ENCODE assay signal across 33 cellular contexts in genomic region chr18:45285251-45285650, GRCh38.
DNase-seq lines count a peak whose midpoint lies in the region; ATAC-seq and TF ChIP-seq lines count a peak whose summit lies in the region.
"Had no signal": no experiment of that assay in that cellular context is flagged by ENCODE, and none has a peak within 500 bp of the region (broad histone marks: within the 10 kb centered on the region; RNA-seq: fewer than 3 reads in every experiment).

No MANE protein-coding gene starts in this region.

- H3K9ac ChIP-seq in trophoblast cell (ENCODE audit: low read length): no peak overlapping the region
- H3K9ac ChIP-seq: BLaER1; BLaER1 treated with 17β-estradiol and CSF1 and Interleukin-3, amounts not matched to agents 10 nM and 100 nM had no signal

- H3K18ac ChIP-seq in trophoblast cell (ENCODE audit: low read length): no peak overlapping the region

- H2BK12ac ChIP-seq in trophoblast cell (ENCODE audit: low read length): no peak overlapping the region

- no peak overlapping the region for H2BK120ac ChIP-seq in trophoblast cell (ENCODE audit: insufficient read depth, low read length, poor library complexity)

- H3K27me3 ChIP-seq in trophoblast cell (ENCODE audit: insufficient read depth, low read length) (no peaks in the 10 kb centered on the region), psoas muscle (ENCODE audit: insufficient read depth in 3 of 3, low read length in 2 of 3) (no peaks in the 10 kb centered on the region), gastrocnemius medialis (no peaks in the 10 kb centered on the region)
- H3K27me3 ChIP-seq: BE2C; BLaER1; BLaER1 treated with 17β-estradiol and CSF1 and Interleukin-3, amounts not matched to agents 10 nM and 100 nM had no signal

- in situ Hi-C loops in gastrocnemius medialis (cut with MboI; ENCODE audit: low sequenced_read_pairs in 4 of 4): no loop called here

- TF ChIP-seq POLR2A in gastrocnemius medialis (IDR thresholded peaks at IDR 0.05): no peak

- H3K36me3 ChIP-seq in trophoblast cell (ENCODE audit: control insufficient read depth in 1 of 2, insufficient read depth in 2 of 2, low read length in 2 of 2) (no peaks in the 10 kb centered on the region), psoas muscle (ENCODE audit: insufficient read depth in 1 of 2, low read depth in 1 of 2) (no peaks in the 10 kb centered on the region), gastrocnemius medialis (no peaks in the 10 kb centered on the region)
- H3K36me3 ChIP-seq: BE2C; BLaER1; BLaER1 treated with 17β-estradiol and CSF1 and Interleukin-3, amounts not matched to agents 10 nM and 100 nM had no signal

- DNase-seq in trophoblast cell (peak; percentile 51 to 62), psoas muscle (no peak), gastrocnemius medialis (peak; percentile 11 to 52), NCI-H128 (lab: John Stamatoyannopoulos, UW; ENCODE audit: unreplicated experiment) (no peak)
- DNase-seq in stimulated activated effector memory CD8-positive, alpha-beta T cell treated with anti-CD3 and anti-CD28 coated beads, Interleukin-12 subunit alpha, Interleukin-12 subunit beta, amount 100 ng/mL, for 72 hours (ENCODE audit: low spot score in 2 of 2): no peak
- DNase-seq: 8988T; ACHN; AML-193; BE2C; C1 segment of cervical spinal cord; Caco-2; Calu3; CD4-positive, alpha-beta memory T cell; CD4-positive, alpha-beta T cell; CD4-positive, CD25-positive, alpha-beta regulatory T cell; CD8-positive, alpha-beta memory T cell; CD8-positive, alpha-beta T cell; COR-L47; DMS 273 treated with DMSO at 0.1 percent for 48 hours; DMS153; DMS53; DMS79; DMS79 treated with DMSO at 0.1 percent for 48 hours; DND-41; EL had no signal

- H3K4ac ChIP-seq in trophoblast cell (ENCODE audit: low read depth, low read length): no peak overlapping the region

- no peak overlapping the region for H3K23ac ChIP-seq in trophoblast cell (ENCODE audit: low read length)

- intact Hi-C loops in psoas muscle (cut with DNase I): no loop called here
- intact Hi-C loops in gastrocnemius medialis (cut with DNase I; ENCODE audit: low total_unique reads): no loop called here

- H4K8ac ChIP-seq in trophoblast cell (ENCODE audit: low read depth, low read length): no peak overlapping the region

- no peaks in the 10 kb centered on the region for H3K4me1 Mint-ChIP-seq in stimulated activated effector memory CD8-positive, alpha-beta T cell treated with anti-CD3 and anti-CD28 coated beads, Interleukin-12 subunit alpha, Interleukin-12 subunit beta, amount 100 ng/mL, for 72 hours
- H3K4me1 Mint-ChIP-seq: CD4-positive, alpha-beta memory T cell; CD4-positive, CD25-positive, alpha-beta regulatory T cell; CD8-positive, alpha-beta memory T cell had no signal

- H3K27ac ChIP-seq in trophoblast cell (ENCODE audit: low read depth, low read length) (no peak overlapping the region), psoas muscle (no peak overlapping the region), gastrocnemius medialis (no peak overlapping the region)
- H3K27ac ChIP-seq: 22Rv1; A549; BLaER1; BLaER1 treated with 17β-estradiol and CSF1 and Interleukin-3, amounts not matched to agents 10 nM and 100 nM; C4-2B had no signal

- H3K4me3 Mint-ChIP-seq in stimulated activated effector memory CD8-positive, alpha-beta T cell treated with anti-CD3 and anti-CD28 coated beads, Interleukin-12 subunit alpha, Interleukin-12 subunit beta, amount 100 ng/mL, for 72 hours: no peak overlapping the region
- H3K4me3 Mint-ChIP-seq: B cell; CD14-positive monocyte; CD4-positive, alpha-beta memory T cell; CD4-positive, alpha-beta T cell; CD4-positive, CD25-positive, alpha-beta regulatory T cell; CD8-positive, alpha-beta memory T cell; CD8-positive, alpha-beta T cell had no signal

- no peak overlapping the region for H3K14ac ChIP-seq in trophoblast cell (ENCODE audit: low read length)

- H3K79me1 ChIP-seq in trophoblast cell (ENCODE audit: low read length): no peaks in the 10 kb centered on the region

- no peak overlapping the region for H2AFZ ChIP-seq in trophoblast cell (ENCODE audit: insufficient read depth, low read length, poor library complexity)

- H3K79me2 ChIP-seq in trophoblast cell (ENCODE audit: control insufficient read depth, insufficient read depth, low read length, poor library complexity): no peaks in the 10 kb centered on the region

- no peak overlapping the region for H4K91ac ChIP-seq in trophoblast cell (ENCODE audit: low read depth, low read length)

- peaks cover 2% of the 10 kb centered on the region for H3K9me3 ChIP-seq in trophoblast cell (ENCODE audit: insufficient read depth, low read depth, low read length)
- no peaks in the 10 kb centered on the region for H3K9me3 ChIP-seq in psoas muscle
- no peaks in the 10 kb centered on the region for H3K9me3 ChIP-seq in gastrocnemius medialis
- H3K9me3 ChIP-seq: A549, BE2C, BLaER1, Caco-2 had no signal

- TF ChIP-seq CTCF in psoas muscle (IDR thresholded peaks at IDR 0.05) (no peak), gastrocnemius medialis (IDR thresholded peaks at IDR 0.05 in 4 of 5, conservative IDR thresholded peaks at IDR 0.05 in 1 of 5) (no peak)

- no peak overlapping the region for H4K12ac ChIP-seq in trophoblast cell (ENCODE audit: low read depth, low read length)

- H3K36me3 Mint-ChIP-seq in stimulated activated effector memory CD8-positive, alpha-beta T cell treated with anti-CD3 and anti-CD28 coated beads, Interleukin-12 subunit alpha, Interleukin-12 subunit beta, amount 100 ng/mL, for 72 hours: no peaks in the 10 kb centered on the region
- H3K36me3 Mint-ChIP-seq: CD14-positive monocyte; CD4-positive, alpha-beta memory T cell; CD4-positive, CD25-positive, alpha-beta regulatory T cell; CD8-positive, alpha-beta memory T cell; CD8-positive, alpha-beta T cell had no signal

- ATAC-seq in psoas muscle (peak; percentile 51 to 88 (median 70)), gastrocnemius medialis (peak; percentile 80 to 89), GM21390 (IDR thresholded peaks at IDR 0.05; ENCODE audit: unreplicated experiment) (no peak)
- no peak for ATAC-seq in stimulated activated effector memory CD8-positive, alpha-beta T cell treated with anti-CD3 and anti-CD28 coated beads, Interleukin-12 subunit alpha, Interleukin-12 subunit beta, amount 100 ng/mL, for 72 hours
- ATAC-seq: A549; CD8-positive, alpha-beta T cell had no signal

- WGBS in trophoblast cell (ENCODE audit: extremely low coverage, insufficient coverage, insufficient read length): no CpG with 5 or more reads among the region's 10 CpGs
- WGBS in psoas muscle, 3 donors: 50 to 70% (median 50%) methylated on average over 10 of the region's 10 CpGs

- no peak overlapping the region for H3K4me2 ChIP-seq in trophoblast cell (ENCODE audit: low read length)
- H3K4me2 ChIP-seq: A549; BLaER1; BLaER1 treated with 17β-estradiol and CSF1 and Interleukin-3, amounts not matched to agents 10 nM and 100 nM had no signal

- no peak overlapping the region for H2AK5ac ChIP-seq in trophoblast cell (ENCODE audit: low read length)

- no peak overlapping the region for H3K27ac Mint-ChIP-seq in stimulated activated effector memory CD8-positive, alpha-beta T cell treated with anti-CD3 and anti-CD28 coated beads, Interleukin-12 subunit alpha, Interleukin-12 subunit beta, amount 100 ng/mL, for 72 hours
- H3K27ac Mint-ChIP-seq: B cell; CD4-positive, alpha-beta memory T cell; CD4-positive, alpha-beta T cell; CD4-positive, CD25-positive, alpha-beta regulatory T cell; CD8-positive, alpha-beta memory T cell; CD8-positive, alpha-beta T cell had no signal

- H3K4me3 ChIP-seq in trophoblast cell (ENCODE audit: low read depth, low read length) (no peak overlapping the region), psoas muscle (no peak overlapping the region), gastrocnemius medialis (no peak overlapping the region)
- H3K4me3 ChIP-seq: A549; BLaER1; BLaER1 treated with 17β-estradiol and CSF1 and Interleukin-3, amounts not matched to agents 10 nM and 100 nM had no signal

- H3K4me1 ChIP-seq in trophoblast cell (ENCODE audit: control insufficient read depth in 1 of 2, insufficient read depth in 2 of 2, low read length in 2 of 2): no peaks in the 10 kb centered on the region
- no peaks in the 10 kb centered on the region for H3K4me1 ChIP-seq in psoas muscle
- H3K4me1 ChIP-seq in gastrocnemius medialis: no peaks in the 10 kb centered on the region
- H3K4me1 ChIP-seq: A549, BE2C, Caco-2 had no signal

- H2BK5ac ChIP-seq in trophoblast cell (ENCODE audit: low read depth, low read length, poor library complexity): no peak overlapping the region

- H3K9me3 Mint-ChIP-seq in stimulated activated effector memory CD8-positive, alpha-beta T cell treated with anti-CD3 and anti-CD28 coated beads, Interleukin-12 subunit alpha, Interleukin-12 subunit beta, amount 100 ng/mL, for 72 hours: no peaks in the 10 kb centered on the region
- H3K9me3 Mint-ChIP-seq: CD14-positive monocyte; CD4-positive, alpha-beta T cell; CD8-positive, alpha-beta memory T cell; CD8-positive, alpha-beta T cell had no signal

Comparison
In these comparisons a context has a peak if more than half of its experiments do, and no peak if none do; other contexts are left out.
1. DNase-seq: peak in trophoblast cell (2 of 2) and gastrocnemius medialis (2 of 2); none in psoas muscle (0 of 2), stimulated activated effector memory CD8-positive, alpha-beta T cell treated with anti-CD3 and anti-CD28 coated beads, Interleukin-12 subunit alpha, Interleukin-12 subunit beta, amount 100 ng/mL, for 72 hours (0 of 2) and NCI-H128 (single experiment).
2. ATAC-seq: peak in psoas muscle (4 of 4) and gastrocnemius medialis (2 of 2); none in stimulated activated effector memory CD8-positive, alpha-beta T cell treated with anti-CD3 and anti-CD28 coated beads, Interleukin-12 subunit alpha, Interleukin-12 subunit beta, amount 100 ng/mL, for 72 hours (single experiment) and GM21390 (single experiment).